ENCODE assay signal across 13 cellular contexts in genomic region chr11:13205446-13205845, GRCh38.
DNase-seq lines count a peak whose midpoint lies in the region; ATAC-seq, FAIRE-seq and TF ChIP-seq lines count a peak whose summit lies in the region.
"Had no signal": no experiment of that assay in that cellular context is flagged by ENCODE, and none has a peak within 500 bp of the region (broad histone marks: within the 10 kb centered on the region; RNA-seq: fewer than 3 reads in every experiment).

No MANE protein-coding gene starts in this region.

- no peak overlapping the region for H3K4me3 ChIP-seq in pancreas
- H3K4me3 ChIP-seq: SK-N-MC, spleen, tibial nerve had no signal

- ATAC-seq in GM19467 (IDR thresholded peaks at IDR 0.05; ENCODE audit: unreplicated experiment): peak; percentile 67
- ATAC-seq in HG03108 (IDR thresholded peaks at IDR 0.05; ENCODE audit: unreplicated experiment): peak; percentile 68
- peak; percentile 22 for ATAC-seq in WTC11
- no peak for ATAC-seq in pancreas

- H3K4me1 ChIP-seq in pancreas: peaks cover 0 to 10% (median 0%) of the 10 kb centered on the region in 3 donors

- H3K9me3 Mint-ChIP-seq in WTC11: peaks cover 13% of the 10 kb centered on the region

- POLR2A ChIA-PET in WTC11 (lab: Charles Lee): interaction anchor here (0.5 kb wide), 1 partner anchor 168 kb away, joined by 3 read pairs; no protein-coding TSS in a partner anchor

- peak overlapping the region; percentile 61; the same call in 1 of the 2 replicates for H3K27ac Mint-ChIP-seq in WTC11

- H3K4me1 Mint-ChIP-seq in WTC11: peaks cover 43% of the 10 kb centered on the region

- no peaks in the 10 kb centered on the region for H3K36me3 Mint-ChIP-seq in WTC11

- no peaks in the 10 kb centered on the region for H3K9me3 ChIP-seq in pancreas

- 68 to 75% methylated on average over 2 of the region's 2 CpGs for WGBS in pancreas, 2 donors

- DNase-seq in CD1c-positive myeloid dendritic cell (ENCODE audit: extremely low spot score) (peak; percentile 72), WTC11 (ENCODE audit: low spot score) (no peak), AML-193 (lab: John Stamatoyannopoulos, UW) (no peak), DMS 273 (lab: John Stamatoyannopoulos, UW; ENCODE audit: unreplicated experiment) (no peak), NCI-H748 treated with DMSO at 0.1 percent for 48 hours (lab: John Stamatoyannopoulos, UW) (no peak), pancreas (no peak)
- DNase-seq: NCI-H1436, spleen had no signal

- no peak for TF ChIP-seq CTCF in WTC11 (IDR thresholded peaks at IDR 0.05)
- no peak for TF ChIP-seq CTCF in pancreas (IDR thresholded peaks at IDR 0.05)

- H3K4me3 Mint-ChIP-seq in WTC11: no peak overlapping the region

- no peak overlapping the region for H3K27ac ChIP-seq in pancreas
- H3K27ac ChIP-seq: SK-N-MC, spleen had no signal

- CTCF ChIA-PET in WTC11 (lab: Charles Lee): interaction anchor here (0.5 to 4.3 kb wide), 7 partner anchors 33 to 916 kb away, joined by 3 to 30 read pairs (median 3); no protein-coding TSS in a partner anchor

- intact Hi-C loops in pancreas (cut with DNase I): no loop called here

- no peaks in the 10 kb centered on the region for H3K27me3 ChIP-seq in pancreas
- H3K27me3 ChIP-seq: spleen, tibial nerve had no signal

- H3K36me3 ChIP-seq in pancreas: no peaks in the 10 kb centered on the region
- H3K36me3 ChIP-seq: spleen, tibial nerve had no signal

- no peak for FAIRE-seq in pancreas (lab: Jason Lieb, UNC)
- FAIRE-seq: endometrium had no signal

- H3K27me3 Mint-ChIP-seq in WTC11 (ENCODE audit: low read depth): no peaks in the 10 kb centered on the region

TF ChIP-seq in WTC11, 78 proteins besides CTCF, POLR2A, EP300 and RAD21:
- no peak for TF ChIP-seq TCF7 (CRISPR knock-in tag; IDR thresholded peaks at IDR 0.05; ENCODE audit: low read depth)
- no peak for TF ChIP-seq CDX4 (CRISPR knock-in tag; IDR thresholded peaks at IDR 0.05; ENCODE audit: borderline replicate concordance)
- no peak for TF ChIP-seq MYBL2 (CRISPR knock-in tag; IDR thresholded peaks at IDR 0.05)
- TF ChIP-seq NR3C1 (CRISPR knock-in tag; conservative IDR thresholded peaks at IDR 0.05; ENCODE audit: low read depth): no peak
- no peak for TF ChIP-seq SOX15 (CRISPR knock-in tag; IDR thresholded peaks at IDR 0.05)
- no peak for TF ChIP-seq GABPB1 (CRISPR knock-in tag; IDR thresholded peaks at IDR 0.05)
- no peak for TF ChIP-seq ZNF263 (CRISPR knock-in tag; IDR thresholded peaks at IDR 0.05; ENCODE audit: low read depth)
- no peak for TF ChIP-seq RELA (CRISPR knock-in tag; IDR thresholded peaks at IDR 0.05; ENCODE audit: borderline replicate concordance)
- TF ChIP-seq, protein P1, sequence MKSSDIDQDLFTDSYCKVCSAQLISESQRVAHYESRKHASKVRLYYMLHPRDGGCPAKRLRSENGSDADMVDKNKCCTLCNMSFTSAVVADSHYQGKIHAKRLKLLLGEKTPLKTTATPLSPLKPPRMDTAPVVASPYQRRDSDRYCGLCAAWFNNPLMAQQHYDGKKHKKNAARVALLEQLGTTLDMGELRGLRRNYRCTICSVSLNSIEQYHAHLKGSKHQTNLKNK (CRISPR knock-in tag; IDR thresholded peaks at IDR 0.05): no peak

Comparison
In these comparisons a context has a peak if more than half of its experiments do, and no peak if none do; other contexts are left out.
1. ATAC-seq: peak in GM19467 (single experiment), HG03108 (single experiment) and WTC11 (single experiment); none in pancreas (0 of 4).